Comparison of ENCODE assay signal across 8 cellular contexts in the genomic region with DNA sequence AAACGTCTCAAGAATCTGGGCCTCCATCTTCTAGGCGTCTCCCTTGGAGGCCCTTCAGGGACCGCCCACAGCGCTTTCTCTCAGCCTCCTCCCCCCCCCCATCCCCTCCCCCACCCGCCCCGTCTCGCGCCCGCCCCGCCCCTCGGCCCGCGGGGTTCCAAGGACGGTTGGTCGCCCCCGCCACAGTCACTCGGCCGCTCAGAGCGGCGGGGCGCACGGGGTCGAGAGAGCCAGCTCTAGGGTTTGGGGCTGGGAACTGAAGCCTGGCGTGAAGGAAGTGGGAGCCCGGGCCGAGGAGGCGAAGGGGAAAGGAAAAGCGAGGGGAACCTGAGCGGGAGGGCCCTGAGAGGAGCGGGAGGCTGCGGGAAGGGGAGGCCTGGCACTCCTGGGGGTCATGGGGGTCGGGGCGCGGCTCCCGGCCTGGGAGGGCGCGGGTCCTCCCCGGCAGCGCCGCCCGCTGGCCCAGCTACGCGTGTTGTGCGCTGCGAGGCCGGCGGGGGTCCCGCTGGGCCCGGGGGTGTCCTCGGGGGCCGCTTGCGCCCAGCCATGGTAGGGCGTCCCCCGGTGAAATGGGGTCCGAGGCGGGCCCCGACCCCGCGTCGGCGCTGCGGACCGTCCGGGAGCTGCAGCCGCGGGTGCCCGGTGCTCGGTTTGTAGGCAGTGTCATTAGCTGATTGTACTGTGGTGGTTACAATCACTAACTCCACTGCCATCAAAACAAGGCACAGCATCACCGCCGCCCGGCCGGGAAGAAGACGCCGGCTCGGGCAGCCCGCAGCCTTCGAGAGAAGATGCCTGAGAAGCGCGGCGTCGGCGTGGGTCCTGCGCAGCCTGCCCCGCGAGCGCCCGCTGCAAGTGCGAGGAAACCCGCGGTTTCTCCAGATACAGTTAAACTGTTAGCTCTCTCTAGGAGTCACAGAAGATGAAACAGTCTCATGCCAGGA. TPM values are rescaled to one million over a fixed set of nuclear protein-coding genes. Genes with fewer than 3 reads are reported as not detected.
DNase-seq lines count a peak whose midpoint lies in the region; ATAC-seq and TF ChIP-seq lines count a peak whose summit lies in the region.

Gene BTG4 (minus strand): TSS at position 91 of the 944 bp plus-strand sequence. CDS start 13,610 bp downstream, outside the sequence.

- H3K36me3 ChIP-seq in HEK293 (ENCODE audit: control insufficient read depth in 2 of 2, insufficient read depth in 1 of 2, low read length in 2 of 2) (no peaks in the 10 kb centered on the region), heart right ventricle (no peaks in the 10 kb centered on the region)

- TF ChIP-seq CTCF in AG09309 (IDR thresholded peaks at IDR 0.05; ENCODE audit: control insufficient read depth, insufficient read depth, low read depth, low read length, missing control alignments) (no peak), HEK293 (tag by site-specific recombination; IDR thresholded peaks at IDR 0.05) (no peak), heart right ventricle (IDR thresholded peaks at IDR 0.05) (no peak)

- no peaks in the 10 kb centered on the region for H3K36me3 Mint-ChIP-seq in activated T-helper 1 cell treated with anti-CD3 and anti-CD28 coated beads, Interleukin-12 subunit alpha, Interleukin-12 subunit beta, Interleukin-2, Interleukin-4 antibody, amounts not matched to agents 30 ng/mL and 10 ng/mL and 1 ng/mL, durations not matched to agents 14 hours and 24 hours and 36 hours (ENCODE audit: low read depth)

- H3K9me3 ChIP-seq in HEK293 (ENCODE audit: control insufficient read depth, insufficient read depth, low read depth, low read length) (no peaks in the 10 kb centered on the region), heart right ventricle (no peaks in the 10 kb centered on the region)

- POLR2A ChIA-PET in HEK293 (lab: Yijun Ruan, JAX) (no interaction called here), HEK293T (lab: Yijun Ruan, JAX) (no interaction called here)

- H3K4me3 ChIP-seq in AG09309 (ENCODE audit: control insufficient read depth, low read depth, low read length) (peak within 1 kb of the TSS; percentile 54), HEK293 (ENCODE audit: low read depth, low read length) (no peak within 1 kb of the TSS), heart right ventricle (peak within 1 kb of the TSS; percentile 12 to 51 (median 45))

- WGBS in heart right ventricle, 2 donors: 4 to 5% methylated on average over 83 to 90 of the region's 90 CpGs

- peaks cover 32% of the 10 kb centered on the region for H3K27me3 Mint-ChIP-seq in activated T-helper 1 cell treated with anti-CD3 and anti-CD28 coated beads, Interleukin-12 subunit alpha, Interleukin-12 subunit beta, Interleukin-2, Interleukin-4 antibody, amounts not matched to agents 30 ng/mL and 10 ng/mL and 1 ng/mL, durations not matched to agents 14 hours and 24 hours and 36 hours (ENCODE audit: insufficient read depth)

- peaks cover 11% of the 10 kb centered on the region for H3K4me1 Mint-ChIP-seq in activated T-helper 1 cell treated with anti-CD3 and anti-CD28 coated beads, Interleukin-12 subunit alpha, Interleukin-12 subunit beta, Interleukin-2, Interleukin-4 antibody, amounts not matched to agents 30 ng/mL and 10 ng/mL and 1 ng/mL, durations not matched to agents 14 hours and 24 hours and 36 hours (ENCODE audit: low read depth)

- ATAC-seq in heart right ventricle (peak in 4 of 8 donors; percentile 17 to 55 (median 36)), sciatic nerve (peak; percentile 57), GM19452 (IDR thresholded peaks at IDR 0.05; ENCODE audit: unreplicated experiment) (no peak)

- no peaks in the 10 kb centered on the region for H3K9me3 Mint-ChIP-seq in activated T-helper 1 cell treated with anti-CD3 and anti-CD28 coated beads, Interleukin-12 subunit alpha, Interleukin-12 subunit beta, Interleukin-2, Interleukin-4 antibody, amounts not matched to agents 30 ng/mL and 10 ng/mL and 1 ng/mL, durations not matched to agents 14 hours and 24 hours and 36 hours

- H3K27ac ChIP-seq in HEK293 (ENCODE audit: extremely low read depth, low read depth, low read length): no peak within 1 kb of the TSS
- H3K27ac ChIP-seq in heart right ventricle: no peak within 1 kb of the TSS

- DNase-seq in AG09309 (ENCODE audit: low read depth) (no peak), heart right ventricle (peak in 1 of 2 donors; percentile 13), sciatic nerve (ENCODE audit: low spot score) (peak; percentile 60), OCI-M2 (lab: John Stamatoyannopoulos, UW; ENCODE audit: unreplicated experiment) (no peak), HEK293T (ENCODE audit: extremely low spot score) (no peak)
- no peak for DNase-seq in activated T-helper 1 cell treated with anti-CD3 and anti-CD28 coated beads, Interleukin-12 subunit alpha, Interleukin-12 subunit beta, Interleukin-2, Interleukin-4 antibody, amounts not matched to agents 30 ng/mL and 10 ng/mL and 1 ng/mL, durations not matched to agents 14 hours and 24 hours and 36 hours (ENCODE audit: low spot score)

- H3K4me3 Mint-ChIP-seq in activated T-helper 1 cell treated with anti-CD3 and anti-CD28 coated beads, Interleukin-12 subunit alpha, Interleukin-12 subunit beta, Interleukin-2, Interleukin-4 antibody, amounts not matched to agents 30 ng/mL and 10 ng/mL and 1 ng/mL, durations not matched to agents 14 hours and 24 hours and 36 hours: peak within 1 kb of the TSS; percentile 80

- H3K27me3 ChIP-seq in heart right ventricle: peaks cover 11 to 71% (median 59%) of the 10 kb centered on the region in 7 donors

- no peak within 1 kb of the TSS for H3K27ac Mint-ChIP-seq in activated T-helper 1 cell treated with anti-CD3 and anti-CD28 coated beads, Interleukin-12 subunit alpha, Interleukin-12 subunit beta, Interleukin-2, Interleukin-4 antibody, amounts not matched to agents 30 ng/mL and 10 ng/mL and 1 ng/mL, durations not matched to agents 14 hours and 24 hours and 36 hours

- intact Hi-C loops in activated T-helper 1 cell treated with anti-CD3 and anti-CD28 coated beads, Interleukin-12 subunit alpha, Interleukin-12 subunit beta, Interleukin-2, Interleukin-4 antibody, amounts not matched to agents 30 ng/mL and 10 ng/mL and 1 ng/mL, durations not matched to agents 14 hours and 24 hours and 36 hours (cut with micrococcal nuclease): loop anchor here (1.0 to 10.0 kb wide), 2 partner anchors 27 to 1538 kb away; no protein-coding TSS in a partner anchor
- intact Hi-C loops in heart right ventricle (cut with DNase I): no loop called here
- intact Hi-C loops in sciatic nerve (cut with DNase I): no loop called here

- CTCF ChIA-PET in HEK293 (lab: Yijun Ruan, JAX): interaction anchor here (0.9 to 1.4 kb wide), 3 partner anchors 13 to 329 kb away, joined by 3 read pairs; no protein-coding TSS in a partner anchor
- CTCF ChIA-PET in HEK293T (lab: Yijun Ruan, JAX): no interaction called here

- H3K4me1 ChIP-seq in HEK293 (ENCODE audit: control insufficient read depth, insufficient read depth, low read length) (no peaks in the 10 kb centered on the region), heart right ventricle (peaks cover 0 to 16% (median 9%) of the 10 kb centered on the region in 9 donors)

TF ChIP-seq in HEK293, 187 proteins besides CTCF, POLR2A, EP300 and RAD21:
- TF ChIP-seq ZNF335 (tag by site-specific recombination; conservative IDR thresholded peaks at IDR 0.05) (peak; percentile 69), GLIS2 (tag by site-specific recombination; IDR thresholded peaks at IDR 0.05) (0 out of 2 replicates have a peak, but pooled peaks have one; percentile 25), ZNF664 (tag by site-specific recombination; IDR thresholded peaks at IDR 0.05) (no peak), ZBTB17 (tag by site-specific recombination; IDR thresholded peaks at IDR 0.05) (peak; percentile 26; the same call in 1 of the 2 replicates), ZNF354C (tag by site-specific recombination; IDR thresholded peaks at IDR 0.05; ENCODE audit: borderline replicate concordance, low read depth) (no peak), ZBTB26 (tag by site-specific recombination; optimal IDR thresholded peaks at IDR 0.05) (peak; percentile 43)

TF ChIP-seq in HEK293T, 16 proteins besides CTCF, POLR2A, EP300 and RAD21:
- TF ChIP-seq NFRKB (IDR thresholded peaks at IDR 0.05): no peak
- TF ChIP-seq CTBP1 (IDR thresholded peaks at IDR 0.05; ENCODE audit: borderline replicate concordance): no peak
- no peak for TF ChIP-seq LEF1 (IDR thresholded peaks at IDR 0.05; ENCODE audit: borderline replicate concordance)
- no peak for TF ChIP-seq ELF4 (IDR thresholded peaks at IDR 0.05)
- TF ChIP-seq ZNF384 (IDR thresholded peaks at IDR 0.05): no peak
- no peak for TF ChIP-seq SUZ12 (IDR thresholded peaks at IDR 0.05)
- no peak for TF ChIP-seq FOXM1 (IDR thresholded peaks at IDR 0.05; ENCODE audit: borderline replicate concordance)
- TF ChIP-seq, protein P1, sequence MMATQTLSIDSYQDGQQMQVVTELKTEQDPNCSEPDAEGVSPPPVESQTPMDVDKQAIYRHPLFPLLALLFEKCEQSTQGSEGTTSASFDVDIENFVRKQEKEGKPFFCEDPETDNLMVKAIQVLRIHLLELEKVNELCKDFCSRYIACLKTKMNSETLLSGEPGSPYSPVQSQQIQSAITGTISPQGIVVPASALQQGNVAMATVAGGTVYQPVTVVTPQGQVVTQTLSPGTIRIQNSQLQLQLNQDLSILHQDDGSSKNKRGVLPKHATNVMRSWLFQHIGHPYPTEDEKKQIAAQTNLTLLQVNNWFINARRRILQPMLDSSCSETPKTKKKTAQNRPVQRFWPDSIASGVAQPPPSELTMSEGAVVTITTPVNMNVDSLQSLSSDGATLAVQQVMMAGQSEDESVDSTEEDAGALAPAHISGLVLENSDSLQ (IDR thresholded peaks at IDR 0.05): no peak
- no peak for TF ChIP-seq HDGF (IDR thresholded peaks at IDR 0.05; ENCODE audit: borderline replicate concordance)
- TF ChIP-seq SP1 (IDR thresholded peaks at IDR 0.05): no peak
- TF ChIP-seq FOXA1 (IDR thresholded peaks at IDR 0.05): no peak
- no peak for TF ChIP-seq FOXK2 (IDR thresholded peaks at IDR 0.05)
- TF ChIP-seq L3MBTL2 (conservative IDR thresholded peaks at IDR 0.05): no peak
- TF ChIP-seq TARDBP (IDR thresholded peaks at IDR 0.05): no peak
- no peak for TF ChIP-seq ARNT (IDR thresholded peaks at IDR 0.05)
- no peak for TF ChIP-seq BHLHE40 (IDR thresholded peaks at IDR 0.05; ENCODE audit: borderline replicate concordance)
TF ChIP-seq in HEK293T: peak in this region for 0.

RNA-seq across cellular contexts. Expression of gene BTG4, which starts in this region (rescaled TPM):
- not detected in 2 replicates for total RNA-seq in activated T-helper 1 cell treated with anti-CD3 and anti-CD28 coated beads, Interleukin-12 subunit alpha, Interleukin-12 subunit beta, Interleukin-2, Interleukin-4 antibody, amounts not matched to agents 30 ng/mL and 10 ng/mL and 1 ng/mL, durations not matched to agents 14 hours and 24 hours and 36 hours
- total RNA-seq in heart right ventricle (not detected), sciatic nerve (not detected)
- polyA plus RNA-seq in heart right ventricle: not detected

Comparison
In these comparisons a context has a peak if more than half of its experiments do, and no peak if none do; other contexts are left out.
1. Peak in DNase-seq and ATAC-seq in sciatic nerve; RNA of the gene not detected or under 1 TPM.